ENCODE assay signal across 8 cellular contexts in genomic region chr4:128220286-128221235, GRCh38.
DNase-seq lines count a peak whose midpoint lies in the region; ATAC-seq and TF ChIP-seq lines count a peak whose summit lies in the region.

No MANE protein-coding gene starts in this region.

- in situ Hi-C loops in GM13977 (cut with MboI; ENCODE audit: low pct_unique_long_range_greater_than_20kb, low sequenced_read_pairs, unreplicated experiment), result no loop called here

- ATAC-seq in HG03139 (IDR thresholded peaks at IDR 0.05; ENCODE audit: unreplicated experiment) (peak; percentile 87), GM21390 (IDR thresholded peaks at IDR 0.05; ENCODE audit: unreplicated experiment) (no peak)

- TF ChIP-seq CTCF in GM13977 (IDR thresholded peaks at IDR 0.05; ENCODE audit: extremely low read depth, insufficient read depth, missing control alignments), result peak; percentile 27

- DNase-seq in A172 (ENCODE audit: low spot score) (peak; percentile 65), GM13977 (ENCODE audit: low spot score) (peak; percentile 42), RPMI8226 (peak; percentile 4), globus pallidus (ENCODE audit: low spot score) (peak; percentile 31), mucosa of gallbladder (ENCODE audit: low spot score) (no peak)
- DNase-seq in activated CD4-positive, CD25-positive, alpha-beta regulatory T cell treated with anti-CD3 and anti-CD28 coated beads, Interleukin-2, amount 50 U/mL, for 72 hours, result no peak

Comparison
In these comparisons a context has a peak if more than half of its experiments do, and no peak if none do; other contexts are left out.
1. DNase-seq: peak in A172 (single experiment), GM13977 (single experiment), RPMI8226 (single experiment) and globus pallidus (single experiment); none in activated CD4-positive, CD25-positive, alpha-beta regulatory T cell treated with anti-CD3 and anti-CD28 coated beads, Interleukin-2, amount 50 U/mL, for 72 hours (single experiment) and mucosa of gallbladder (single experiment).